ENCODE assay signal across 8 cellular contexts in genomic region chr15:90871097-90871715, GRCh38. TPM values are rescaled to one million over a fixed set of nuclear protein-coding genes. Genes with fewer than 3 reads are reported as not detected.
DNase-seq lines count a peak whose midpoint lies in the region; ATAC-seq and TF ChIP-seq lines count a peak whose summit lies in the region.

No MANE protein-coding gene starts in this region.

- no peaks in the 10 kb centered on the region for H3K9me2 ChIP-seq in GM23338 (ENCODE audit: insufficient read depth)

- no peaks in the 10 kb centered on the region for H3K27me3 ChIP-seq in GM23338 (ENCODE audit: insufficient read depth)

- peaks cover 22% of the 10 kb centered on the region for H3K79me2 ChIP-seq in GM23338 (replicated peaks; ENCODE audit: insufficient read depth)

- H3F3A ChIP-seq in GM23338 (replicated peaks; ENCODE audit: low read depth): peaks cover 22% of the 10 kb centered on the region

- peak; percentile 11 for ATAC-seq in GM23338

- peaks cover 62% of the 10 kb centered on the region for H3K4me1 Mint-ChIP-seq in GM23338

- no peak for TF ChIP-seq CTCF in GM23338 (conservative IDR thresholded peaks at IDR 0.05; ENCODE audit: low read depth in 2 of 2)

- peaks cover 55% of the 10 kb centered on the region for H3K4me1 ChIP-seq in GM23338 (ENCODE audit: insufficient read depth)
- H3K4me1 ChIP-seq in urinary bladder (ENCODE audit: insufficient read depth): peaks cover 2% of the 10 kb centered on the region

- H3K4me3 ChIP-seq in GM23338: peak overlapping the region; percentile 76
- peak overlapping the region; percentile 93 for H3K4me3 ChIP-seq in urinary bladder (ENCODE audit: low read depth, low read length)

- H3K36me3 ChIP-seq in GM23338 (ENCODE audit: insufficient read depth) (no peaks in the 10 kb centered on the region), urinary bladder (ENCODE audit: insufficient read depth) (no peaks in the 10 kb centered on the region)

- no peaks in the 10 kb centered on the region for H4K20me1 ChIP-seq in GM23338 (replicated peaks; ENCODE audit: insufficient read depth)

- H2AFZ ChIP-seq in GM23338: peak overlapping the region; percentile 83

- peak; percentile 14 for DNase-seq in CD1c-positive myeloid dendritic cell (ENCODE audit: extremely low spot score)
- peak; percentile 62 for DNase-seq in GM23338 (ENCODE audit: low spot score)
- peak in 3 of 5 experiments; percentile 21 to 43 (median 25) for DNase-seq in T-helper 2 cell
- DNase-seq in ecto neural progenitor cell (ENCODE audit: low spot score): peak; percentile 70
- DNase-seq in midbrain (lab: John Stamatoyannopoulos, UW): peak; percentile 27
- no peak for DNase-seq in A172 (ENCODE audit: low spot score)
- DNase-seq in HuH-7.5 (ENCODE audit: low spot score): no peak

- H3K9me3 Mint-ChIP-seq in GM23338: no peaks in the 10 kb centered on the region

- H3K36me3 Mint-ChIP-seq in GM23338 (ENCODE audit: low read depth): no peaks in the 10 kb centered on the region; the same call in 2 of the 3 replicates

- peak overlapping the region; percentile 61; the same call in 1 of the 2 replicates for H3K27ac Mint-ChIP-seq in GM23338

- H3K4me2 ChIP-seq in GM23338: peak overlapping the region; percentile 90

- under 1% methylated on average over 67 of the region's 74 CpGs for WGBS in urinary bladder

- H3K27ac ChIP-seq in GM23338 (ENCODE audit: low read depth) (peak overlapping the region; percentile 50; the same call in 1 of the 2 replicates), urinary bladder (ENCODE audit: low read depth) (peak overlapping the region; percentile 92)

- H3K27me3 Mint-ChIP-seq in GM23338 (ENCODE audit: insufficient read depth, low read depth, poor library complexity): peaks cover 11% of the 10 kb centered on the region

- peak overlapping the region; percentile 77 for H3K4me3 Mint-ChIP-seq in GM23338

TF ChIP-seq in GM23338, 12 proteins besides CTCF, POLR2A, EP300 and RAD21 (continues in another document):
- TF ChIP-seq REST (IDR thresholded peaks at IDR 0.05; ENCODE audit: unreplicated experiment): no peak
- TF ChIP-seq ZNF462 (CRISPR knock-in tag; IDR thresholded peaks at IDR 0.05): no peak
- no peak for TF ChIP-seq POLR2AphosphoS5 (IDR thresholded peaks at IDR 0.05; ENCODE audit: low read depth)
- no peak for TF ChIP-seq STAT1 (IDR thresholded peaks at IDR 0.05; ENCODE audit: unreplicated experiment)
- TF ChIP-seq JUNB (IDR thresholded peaks at IDR 0.05; ENCODE audit: unreplicated experiment): no peak
- no peak for TF ChIP-seq EZH2 (IDR thresholded peaks at IDR 0.05; ENCODE audit: low read depth, unreplicated experiment)
- no peak for TF ChIP-seq EZH2phosphoT487 (IDR thresholded peaks at IDR 0.05; ENCODE audit: unreplicated experiment)
- TF ChIP-seq ZNF114 (CRISPR knock-in tag; IDR thresholded peaks at IDR 0.05): no peak

RNA-seq across cellular contexts. Expression of gene FURIN, which starts 2.8 kb away (rescaled TPM):
- total RNA-seq in GM23338 (2014; rRNA removed; shearing (Covaris generic)): 15.7 and 20.9 TPM in 2 replicates
- polyA plus RNA-seq in GM23338 (2016; fragmentation: Nextera tagmentation; extraction: Ambion mirVana): 6.3 and 7.4 TPM in 2 replicates
- 10.5 TPM for total RNA-seq in urinary bladder
- polyA plus RNA-seq in urinary bladder: 53.7 TPM
- 56.1 and 60.0 TPM in 2 replicates for total RNA-seq in A172 (2014; rRNA removed; shearing (Covaris generic))

RNA-seq across cellular contexts. Expression of gene FES, which starts 13.1 kb away (rescaled TPM):
- 14.4 and 18.6 TPM in 2 replicates for total RNA-seq in GM23338 (2014; rRNA removed; shearing (Covaris generic))
- polyA plus RNA-seq in GM23338 (2016; fragmentation: Nextera tagmentation; extraction: Ambion mirVana): 2.7 and 3.1 TPM in 2 replicates
- total RNA-seq in urinary bladder: 27.0 TPM
- 30.0 TPM for polyA plus RNA-seq in urinary bladder
- total RNA-seq in A172 (2014; rRNA removed; shearing (Covaris generic)): 0.12 and 0.14 TPM in 2 replicates

RNA-seq across cellular contexts. Expression of gene MAN2A2, which starts 31.9 kb away (rescaled TPM):
- total RNA-seq in GM23338 (2014; rRNA removed; shearing (Covaris generic)): 3.5 and 17.1 TPM in 2 replicates
- polyA plus RNA-seq in GM23338 (2016; fragmentation: Nextera tagmentation; extraction: Ambion mirVana) (8.0 and 8.2 TPM in 2 replicates), urinary bladder (31.4 TPM)
- total RNA-seq in urinary bladder: 19.4 TPM
- total RNA-seq in A172 (2014; rRNA removed; shearing (Covaris generic)): 7.3 and 8.0 TPM in 2 replicates

Comparison
In these comparisons a context has a peak if more than half of its experiments do, and no peak if none do; other contexts are left out.
1. DNase-seq: peak in CD1c-positive myeloid dendritic cell (single experiment), GM23338 (single experiment), T-helper 2 cell (3 of 5), ecto neural progenitor cell (single experiment) and midbrain (single experiment); none in A172 (single experiment) and HuH-7.5 (single experiment).
2. RNA of gene FES, which starts 13.1 kb away (total RNA-seq): 27.0 TPM in urinary bladder (single experiment) and 14.4 to 18.6 TPM in GM23338; 0.12 to 0.14 TPM in A172; every median in the first group is over 10 times any median in the second.